18 cellular contexts compared by ENCODE assay signal in genomic region chrX:150371877-150372276, GRCh38. TPM values are rescaled to one million over a fixed set of nuclear protein-coding genes. Genes with fewer than 3 reads are reported as not detected.
DNase-seq lines count a peak whose midpoint lies in the region; ATAC-seq and TF ChIP-seq lines count a peak whose summit lies in the region.
"Had no signal": no experiment of that assay in that cellular context is flagged by ENCODE, and none has a peak within 500 bp of the region (broad histone marks: within the 10 kb centered on the region; RNA-seq: fewer than 3 reads in every experiment).

No MANE protein-coding gene starts in this region.

- H3K4me1 ChIP-seq in sigmoid colon (peaks cover 0 to 29% (median 18%) of the 10 kb centered on the region in 4 donors), thoracic aorta (ENCODE audit: control insufficient read depth in 1 of 2, low read depth in 2 of 2) (no peaks in the 10 kb centered on the region)
- H3K4me1 ChIP-seq: SJCRH30 had no signal

- TF ChIP-seq POLR2A in sigmoid colon (IDR thresholded peaks at IDR 0.05): no peak

- H3K4me3 ChIP-seq in coronary artery: peak overlapping the region; percentile 27
- H3K4me3 ChIP-seq in sigmoid colon: peak overlapping the region in 2 of 4 donors; percentile 5 to 10
- H3K4me3 ChIP-seq in thoracic aorta: peak overlapping the region; percentile 45
- H3K4me3 ChIP-seq: SJCRH30 had no signal

- no peak for TF ChIP-seq EP300 in sigmoid colon (IDR thresholded peaks at IDR 0.05)

- ATAC-seq in thoracic aorta (ENCODE audit: insufficient number of reproducible peaks, low FRiP score, low read depth): no peak
- no peak for ATAC-seq in GM21786 (IDR thresholded peaks at IDR 0.05; ENCODE audit: unreplicated experiment)
- ATAC-seq in GM19035 (IDR thresholded peaks at IDR 0.05; ENCODE audit: unreplicated experiment): no peak
- ATAC-seq in HG03571 (IDR thresholded peaks at IDR 0.05; ENCODE audit: unreplicated experiment): no peak
- ATAC-seq: HCT116 had no signal

- intact Hi-C loops in sigmoid colon (cut with DNase I): no loop called here

- peak; percentile 40 for DNase-seq in amniotic epithelial cell (ENCODE audit: low read depth)
- DNase-seq in coronary artery (ENCODE audit: low spot score): peak; percentile 56
- no peak for DNase-seq in sigmoid colon
- no peak for DNase-seq in thoracic aorta (ENCODE audit: low spot score)
- DNase-seq: CD8-positive, alpha-beta memory T cell; Karpas-422; MV-4-11; NCI-H1694; NCI-H2081; NCI-H2171; NCI-H524 treated with DMSO at 0.1 percent for 48 hours; OCI-M1; SJCRH30 had no signal

- H3K9me3 ChIP-seq in sigmoid colon: no peaks in the 10 kb centered on the region
- no peaks in the 10 kb centered on the region for H3K9me3 ChIP-seq in thoracic aorta
- H3K9me3 ChIP-seq: SJCRH30 had no signal

- H3K27ac ChIP-seq in coronary artery (peak overlapping the region in 1 of 2 donors; percentile 51), sigmoid colon (peak overlapping the region in 3 of 4 donors; percentile 69 to 76 (median 75)), thoracic aorta (no peak overlapping the region)
- H3K27ac ChIP-seq: C4-2B, SJCRH30 had no signal

- 79 to 80% methylated on average over 6 of the region's 6 CpGs for WGBS in sigmoid colon, 2 donors

- H3K36me3 ChIP-seq in sigmoid colon (no peaks in the 10 kb centered on the region), thoracic aorta (no peaks in the 10 kb centered on the region)
- H3K36me3 ChIP-seq: SJCRH30 had no signal

- TF ChIP-seq CTCF in coronary artery (IDR thresholded peaks at IDR 0.05): no peak
- TF ChIP-seq CTCF in sigmoid colon (IDR thresholded peaks at IDR 0.05): no peak
- TF ChIP-seq CTCF in thoracic aorta (IDR thresholded peaks at IDR 0.05): no peak

- H3K27me3 ChIP-seq in sigmoid colon (no peaks in the 10 kb centered on the region), thoracic aorta (replicated peaks; ENCODE audit: insufficient read depth) (no peaks in the 10 kb centered on the region)
- H3K27me3 ChIP-seq: SJCRH30 had no signal

RNA-seq across cellular contexts. Expression of gene MAMLD1, which starts 8.8 kb away (rescaled TPM):
- total RNA-seq in sigmoid colon (1 to 10 TPM; 1.2 to 6.4 (median 2.2) TPM), thoracic aorta (1 to 10 TPM; 7.9 to 8.3 TPM)
- polyA plus RNA-seq in sigmoid colon: 1 to 10 TPM in 1 of 3 donors, under 1 TPM in 2; under 0.01 to 1.1 (median 0.23) TPM

Comparison
In these comparisons a context has a peak if more than half of its experiments do, and no peak if none do; other contexts are left out.
1. DNase-seq: peak in amniotic epithelial cell (single experiment) and coronary artery (single experiment); none in sigmoid colon (single experiment) and thoracic aorta (single experiment).
2. H3K27ac ChIP-seq: peak in sigmoid colon (3 of 4); none in thoracic aorta (0 of 2).